8 cellular contexts compared by ENCODE assay signal in genomic region chr12:63151898-63152700, GRCh38. TPM values are rescaled to one million over a fixed set of nuclear protein-coding genes. Genes with fewer than 3 reads are reported as not detected.
DNase-seq lines count a peak whose midpoint lies in the region; ATAC-seq and TF ChIP-seq lines count a peak whose summit lies in the region.

No MANE protein-coding gene starts in this region.

- H3K27me3 ChIP-seq in Caco-2 (replicated peaks; ENCODE audit: control insufficient read depth, insufficient read depth, low read length): no peaks in the 10 kb centered on the region
- H3K27me3 ChIP-seq in mammary epithelial cell (ENCODE audit: insufficient read depth, low read length): peaks cover 48% of the 10 kb centered on the region
- peaks cover 6 to 79% (median 34%) of the 10 kb centered on the region in 7 donors for H3K27me3 ChIP-seq in spleen (replicated peaks in 1 of 7)

- no peak overlapping the region for H3K9ac ChIP-seq in mammary epithelial cell (ENCODE audit: insufficient read depth, low read length)

- peak; percentile 35 to 40 for DNase-seq in Caco-2
- DNase-seq in NCI-H774 (lab: John Stamatoyannopoulos, UW): peak; percentile 78
- DNase-seq in mammary epithelial cell: peak; percentile 28
- DNase-seq in iPS-NIHi7 (ENCODE audit: extremely low spot score): peak; percentile 86
- no peak for DNase-seq in spleen
- no peak for DNase-seq in MV-4-11 (lab: John Stamatoyannopoulos, UW)

- intact Hi-C loops in Caco-2 (cut with micrococcal nuclease; ENCODE audit: unreplicated experiment): loop anchor here (1.0 to 5.0 kb wide), 3 partner anchors 50 to 124 kb away; no protein-coding TSS in a partner anchor
- intact Hi-C loops in mammary epithelial cell (cut with micrococcal nuclease): loop anchor here (1.0 kb wide), 1 partner anchor 124 kb away; no protein-coding TSS in a partner anchor
- intact Hi-C loops in spleen (cut with DNase I; ENCODE audit: low total_unique reads): no loop called here

- peak; percentile 73 for ATAC-seq in GM19035 (IDR thresholded peaks at IDR 0.05; ENCODE audit: unreplicated experiment)
- peak; percentile 62 for ATAC-seq in HG03457 (IDR thresholded peaks at IDR 0.05; ENCODE audit: unreplicated experiment)

- peaks cover 4% of the 10 kb centered on the region for H3K36me3 Mint-ChIP-seq in Caco-2 (ENCODE audit: insufficient read depth, unreplicated experiment)

- dilution Hi-C loops in mammary epithelial cell (cut with HindIII; ENCODE audit: low sequenced_read_pairs): no loop called here

- H3K4me3 Mint-ChIP-seq in Caco-2 (ENCODE audit: unreplicated experiment): no peak overlapping the region

- H3K27ac ChIP-seq in mammary epithelial cell (ENCODE audit: insufficient read depth, low read depth, low read length) (no peak overlapping the region), spleen (no peak overlapping the region)

- no peak for TF ChIP-seq POLR2A in spleen (IDR thresholded peaks at IDR 0.05)

- no peaks in the 10 kb centered on the region for H3K27me3 Mint-ChIP-seq in Caco-2 (ENCODE audit: insufficient read depth, unreplicated experiment)

- CTCF ChIA-PET in Caco-2 (lab: Charles Lee) (interaction anchor here (0.8 to 1.2 kb wide), 3 partner anchors 18 to 164 kb away, joined by 3 to 10 read pairs (median 4); no protein-coding TSS in a partner anchor), mammary epithelial cell (lab: Charles Lee; ENCODE audit: low non-redundant PET) (interaction anchor here (0.5 to 0.7 kb wide), 6 partner anchors 84 to 670 kb away, joined by 3 to 5 read pairs (median 4); no protein-coding TSS in a partner anchor)

- no peaks in the 10 kb centered on the region for H3K4me1 ChIP-seq in Caco-2
- peaks cover 10% of the 10 kb centered on the region for H3K4me1 ChIP-seq in mammary epithelial cell (ENCODE audit: insufficient read depth, low read length)
- peaks cover 0 to 27% (median 17%) of the 10 kb centered on the region in 6 donors for H3K4me1 ChIP-seq in spleen

- peaks cover 3% of the 10 kb centered on the region for H3K9me3 ChIP-seq in Caco-2
- no peaks in the 10 kb centered on the region for H3K9me3 ChIP-seq in mammary epithelial cell (replicated peaks; ENCODE audit: insufficient read depth, low read length)
- no peaks in the 10 kb centered on the region for H3K9me3 ChIP-seq in spleen

- POLR2A ChIA-PET in Caco-2 (lab: Charles Lee): no interaction called here

- 7% methylated on average over 22 of the region's 24 CpGs for WGBS in mammary epithelial cell (ENCODE audit: low coverage, missing lambda C conversion rate)
- WGBS in spleen, 5 donors: 7 to 10% (median 10%) methylated on average over 24 of the region's 24 CpGs

- no peaks in the 10 kb centered on the region for H3K79me2 ChIP-seq in mammary epithelial cell (ENCODE audit: insufficient read depth, low read length)

- no peak overlapping the region for H3K4me2 ChIP-seq in mammary epithelial cell (ENCODE audit: insufficient read depth, low read depth, low read length)

- TF ChIP-seq CTCF in Caco-2 (IDR thresholded peaks at IDR 0.05; ENCODE audit: insufficient read depth in 1 of 2, low read depth in 1 of 2, low read length in 1 of 2, severe bottlenecking in 1 of 2, unreplicated experiment in 1 of 2) (peak; percentile 59 to 74), mammary epithelial cell (conservative IDR thresholded peaks at IDR 0.05 in 1 of 2, IDR thresholded peaks at IDR 0.05 in 1 of 2; ENCODE audit: extremely low read depth in 1 of 2, insufficient read depth in 1 of 2, low read depth in 1 of 2, low read length in 2 of 2) (peak; percentile 78 to 89), spleen (IDR thresholded peaks at IDR 0.05 in 8 of 11, conservative IDR thresholded peaks at IDR 0.05 in 3 of 11) (peak in 8 of 11 experiments; percentile 24 to 53 (median 44))

- BruUV-seq in Caco-2 (replicated peaks; lab: Mats Ljungman, UMichigan): no TSS peak
- BruUV-seq in mammary epithelial cell (replicated peaks; lab: Mats Ljungman, UMichigan): no TSS peak

- in situ Hi-C loops in mammary epithelial cell (cut with MboI; ENCODE audit: low sequenced_read_pairs in 2 of 2): no loop called here

- H3K4me3 ChIP-seq in Caco-2 (ENCODE audit: low read depth, low read length): no peak overlapping the region
- H3K4me3 ChIP-seq in mammary epithelial cell (replicated peaks in 1 of 3; ENCODE audit: insufficient read depth in 1 of 3, low read depth in 2 of 3, low read length in 3 of 3): no peak overlapping the region
- H3K4me3 ChIP-seq in spleen: peak overlapping the region in 5 of 8 donors; percentile 11 to 53 (median 27)

- H3K27ac Mint-ChIP-seq in Caco-2 (ENCODE audit: unreplicated experiment): no peak overlapping the region

- H3K9me3 Mint-ChIP-seq in Caco-2 (ENCODE audit: unreplicated experiment): peaks cover 14% of the 10 kb centered on the region

- H3K36me3 ChIP-seq in Caco-2 (ENCODE audit: control insufficient read depth, insufficient read depth, low read length): no peaks in the 10 kb centered on the region
- H3K36me3 ChIP-seq in mammary epithelial cell (ENCODE audit: insufficient read depth, low read length): no peaks in the 10 kb centered on the region
- H3K36me3 ChIP-seq in spleen: no peaks in the 10 kb centered on the region

- H4K20me1 ChIP-seq in mammary epithelial cell (ENCODE audit: insufficient read depth, low read length): peaks cover 4% of the 10 kb centered on the region

- no peaks in the 10 kb centered on the region for H3K4me1 Mint-ChIP-seq in Caco-2 (ENCODE audit: low read depth, unreplicated experiment)

- H2AFZ ChIP-seq in mammary epithelial cell (ENCODE audit: low read depth, low read length): peak overlapping the region; percentile 2

RNA-seq across cellular contexts. Expression of gene AVPR1A, which starts 1.1 kb away (rescaled TPM):
- total RNA-seq in Caco-2 (2022) (not detected in 2 replicates), mammary epithelial cell (under 1 TPM in 1 of 2 donors, not detected in 1; under 0.01 TPM), spleen (1 to 10 TPM in 4 of 7 donors, under 1 TPM in 3; 0.52 to 3.3 (median 1.1) TPM)
- polyA plus RNA-seq in mammary epithelial cell (not detected), spleen (under 1 TPM; 0.17 to 0.26 (median 0.22) TPM)
- polyA minus RNA-seq in mammary epithelial cell: not detected

Comparison
In these comparisons a context has a peak if more than half of its experiments do, and no peak if none do; other contexts are left out.
1. DNase-seq: peak in Caco-2 (2 of 2), NCI-H774 (single experiment), mammary epithelial cell (single experiment) and iPS-NIHi7 (single experiment); none in spleen (single experiment) and MV-4-11 (single experiment).
2. H3K4me3 ChIP-seq: peak in spleen (5 of 8); none in Caco-2 (single experiment) and mammary epithelial cell (0 of 3).
3. Peak in every context shown above with its lines, with median percentiles within 50 percentile points of each other: CTCF ChIP-seq.